ENCODE assay signal across 9 cellular contexts in genomic region chr19:41862445-41862986, GRCh38. TPM values are rescaled to one million over a fixed set of nuclear protein-coding genes. Genes with fewer than 3 reads are reported as not detected.
DNase-seq lines count a peak whose midpoint lies in the region; ATAC-seq and TF ChIP-seq lines count a peak whose summit lies in the region.
"Had no signal": no experiment of that assay in that cellular context is flagged by ENCODE, and none has a peak within 500 bp of the region (broad histone marks: within the 10 kb centered on the region; RNA-seq: fewer than 3 reads in every experiment).

No MANE protein-coding gene starts in this region.

- peaks cover 55% of the 10 kb centered on the region for H4K20me1 ChIP-seq in OCI-LY3 (ENCODE audit: insufficient read depth, low read length)

- no peaks in the 10 kb centered on the region for H3K9me3 ChIP-seq in OCI-LY3 (ENCODE audit: insufficient read depth, low read length)

- no peaks in the 10 kb centered on the region for H3K27me3 Mint-ChIP-seq in dendritic cell treated with granulocyte-macrophage colony-stimulating factor and Interleukin-4, amounts not matched to agents 40 ng/mL and 50 ng/mL, for 4 days
- peaks cover under 1% of the 10 kb centered on the region for H3K27me3 Mint-ChIP-seq in osteocyte (ENCODE audit: unreplicated experiment)

- H3K4me2 ChIP-seq in OCI-LY3 (ENCODE audit: low read length): peak overlapping the region; percentile 92

- H3K27me3 ChIP-seq in OCI-LY3 (ENCODE audit: low read depth, low read length): no peaks in the 10 kb centered on the region

- H3K4me1 ChIP-seq in OCI-LY3 (ENCODE audit: low read length): peaks cover 58% of the 10 kb centered on the region

- peak overlapping the region; percentile 92; the same call in 1 of the 2 replicates for H3K4me3 ChIP-seq in GM08714 (ENCODE audit: low read length)
- peak overlapping the region; percentile 82; the same call in 1 of the 2 replicates for H3K4me3 ChIP-seq in OCI-LY3 (ENCODE audit: low read length)

- no peak for ATAC-seq in HG03175 (IDR thresholded peaks at IDR 0.05; ENCODE audit: unreplicated experiment)

- H3K4me1 Mint-ChIP-seq in dendritic cell treated with granulocyte-macrophage colony-stimulating factor and Interleukin-4, amounts not matched to agents 40 ng/mL and 50 ng/mL, for 4 days (ENCODE audit: low read depth): peaks cover 69% of the 10 kb centered on the region
- H3K4me1 Mint-ChIP-seq in osteocyte (ENCODE audit: unreplicated experiment): peaks cover 36% of the 10 kb centered on the region

- intact Hi-C loops in dendritic cell treated with granulocyte-macrophage colony-stimulating factor and Interleukin-4, amounts not matched to agents 40 ng/mL and 50 ng/mL, for 4 days (cut with micrococcal nuclease): no loop called here

- no peak overlapping the region for H3K27ac ChIP-seq in OCI-LY3 (ENCODE audit: low read length)

- peak overlapping the region; percentile 40 for H3K4me3 Mint-ChIP-seq in dendritic cell treated with granulocyte-macrophage colony-stimulating factor and Interleukin-4, amounts not matched to agents 40 ng/mL and 50 ng/mL, for 4 days
- peak overlapping the region; percentile 18 for H3K4me3 Mint-ChIP-seq in osteocyte (ENCODE audit: unreplicated experiment)

- H3K36me3 Mint-ChIP-seq in dendritic cell treated with granulocyte-macrophage colony-stimulating factor and Interleukin-4, amounts not matched to agents 40 ng/mL and 50 ng/mL, for 4 days (ENCODE audit: low read depth): peaks cover 77% of the 10 kb centered on the region
- peaks cover 42% of the 10 kb centered on the region for H3K36me3 Mint-ChIP-seq in osteocyte (ENCODE audit: unreplicated experiment)

- no peak overlapping the region for H3K9ac ChIP-seq in OCI-LY3 (ENCODE audit: low read length)

- TF ChIP-seq CTCF in OCI-LY3 (IDR thresholded peaks at IDR 0.05; ENCODE audit: low read depth, low read length) (no peak), osteocyte (IDR thresholded peaks at IDR 0.05) (no peak)

- DNase-seq in osteocyte (ENCODE audit: extremely low spot score, unreplicated experiment): no peak
- DNase-seq in islet precursor cell: no peak
- DNase-seq in medulla oblongata (ENCODE audit: extremely low spot score): no peak
- DNase-seq in OCI-M2 (lab: John Stamatoyannopoulos, UW; ENCODE audit: unreplicated experiment): no peak
- DNase-seq: anterior cingulate cortex had no signal

- no peak overlapping the region for H2AFZ ChIP-seq in OCI-LY3 (ENCODE audit: low read depth, low read length)

- peaks cover 59% of the 10 kb centered on the region for H3K36me3 ChIP-seq in OCI-LY3 (replicated peaks; ENCODE audit: low read depth, low read length)

- no peaks in the 10 kb centered on the region for H3K9me3 Mint-ChIP-seq in dendritic cell treated with granulocyte-macrophage colony-stimulating factor and Interleukin-4, amounts not matched to agents 40 ng/mL and 50 ng/mL, for 4 days
- no peaks in the 10 kb centered on the region for H3K9me3 Mint-ChIP-seq in osteocyte (ENCODE audit: unreplicated experiment)

- peaks cover 75% of the 10 kb centered on the region for H3K79me2 ChIP-seq in OCI-LY3 (ENCODE audit: low read length)

- H3K27ac Mint-ChIP-seq in dendritic cell treated with granulocyte-macrophage colony-stimulating factor and Interleukin-4, amounts not matched to agents 40 ng/mL and 50 ng/mL, for 4 days: peak overlapping the region; percentile 85
- no peak overlapping the region for H3K27ac Mint-ChIP-seq in osteocyte (ENCODE audit: unreplicated experiment)

RNA-seq across cellular contexts. Expression of gene RPS19, which starts 2.5 kb away (rescaled TPM):
- 1,810 and 1,837 TPM in 2 replicates for total RNA-seq in osteocyte

RNA-seq across cellular contexts. Expression of gene CD79A, which starts 14.6 kb away (rescaled TPM):
- total RNA-seq in osteocyte: not detected in 2 replicates

RNA-seq across cellular contexts. Expression of gene DMRTC2, which starts 17.7 kb away (rescaled TPM):
- not detected in 2 replicates for total RNA-seq in osteocyte

RNA-seq across cellular contexts. Expression of gene LYPD4, which starts 18.0 kb away (rescaled TPM):
- not detected in 2 replicates for total RNA-seq in osteocyte

RNA-seq across cellular contexts. Expression of gene ARHGEF1, which starts 20.5 kb away (rescaled TPM):
- 85.1 and 97.3 TPM in 2 replicates for total RNA-seq in osteocyte
